Comparison of ENCODE assay signal across 1 cellular context in the genomic region with DNA sequence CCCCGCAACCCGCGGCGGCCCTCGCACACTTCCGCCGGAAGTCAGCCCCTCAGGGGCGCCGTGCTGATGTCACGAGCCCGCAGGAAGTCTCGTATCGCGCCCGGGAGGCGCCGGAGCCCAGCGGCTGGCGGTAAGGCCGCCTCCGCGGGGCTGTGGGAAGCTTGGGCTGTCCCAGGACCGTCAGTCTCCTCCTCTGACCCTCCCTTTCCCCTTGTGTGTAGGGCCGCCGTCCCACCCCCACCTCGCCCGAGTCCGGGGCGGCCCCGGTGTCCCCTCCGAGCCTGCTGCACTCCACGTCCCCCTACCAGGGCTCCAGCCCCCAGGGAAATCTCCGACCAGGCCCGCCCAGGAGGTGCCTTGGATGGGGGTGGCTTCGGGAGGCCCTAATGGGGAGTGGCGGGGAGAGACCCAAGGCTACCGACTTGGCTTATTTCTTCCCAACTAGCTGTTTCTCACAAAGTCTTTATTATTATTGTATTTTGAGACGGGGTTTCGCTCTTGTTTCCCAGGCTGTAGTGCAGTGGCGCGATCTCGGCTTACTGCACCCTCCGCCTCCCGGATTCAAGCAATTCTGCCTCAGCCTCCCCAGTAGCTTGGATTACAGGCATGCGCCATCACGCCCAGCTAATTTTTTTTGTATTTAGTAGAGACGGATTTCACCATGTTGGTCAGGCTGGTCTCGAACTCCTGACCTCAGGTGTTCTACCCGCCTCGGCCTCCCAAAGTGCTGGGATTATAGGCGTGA.
TF ChIP-seq lines count a peak whose summit lies in the region.

A gene (plus strand): TSS at position 86 of the 745 bp plus-strand sequence. CDS start 3,108 bp downstream, outside the sequence.

TF ChIP-seq in K562, 482 proteins besides CTCF, POLR2A, EP300 and RAD21 (continued from another document and continues in another):
- TF ChIP-seq, protein P1, sequence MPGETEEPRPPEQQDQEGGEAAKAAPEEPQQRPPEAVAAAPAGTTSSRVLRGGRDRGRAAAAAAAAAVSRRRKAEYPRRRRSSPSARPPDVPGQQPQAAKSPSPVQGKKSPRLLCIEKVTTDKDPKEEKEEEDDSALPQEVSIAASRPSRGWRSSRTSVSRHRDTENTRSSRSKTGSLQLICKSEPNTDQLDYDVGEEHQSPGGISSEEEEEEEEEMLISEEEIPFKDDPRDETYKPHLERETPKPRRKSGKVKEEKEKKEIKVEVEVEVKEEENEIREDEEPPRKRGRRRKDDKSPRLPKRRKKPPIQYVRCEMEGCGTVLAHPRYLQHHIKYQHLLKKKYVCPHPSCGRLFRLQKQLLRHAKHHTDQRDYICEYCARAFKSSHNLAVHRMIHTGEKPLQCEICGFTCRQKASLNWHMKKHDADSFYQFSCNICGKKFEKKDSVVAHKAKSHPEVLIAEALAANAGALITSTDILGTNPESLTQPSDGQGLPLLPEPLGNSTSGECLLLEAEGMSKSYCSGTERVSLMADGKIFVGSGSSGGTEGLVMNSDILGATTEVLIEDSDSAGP (CRISPR knock-in tag; IDR thresholded peaks at IDR 0.05): no peak
- TF ChIP-seq PCBP1 (IDR thresholded peaks at IDR 0.05; ENCODE audit: low read depth, low read length, poor library complexity, severe bottlenecking) (no peak), HEY1 (CRISPR knock-in tag; IDR thresholded peaks at IDR 0.05; ENCODE audit: borderline replicate concordance) (no peak), HMG20A (CRISPR knock-in tag; conservative IDR thresholded peaks at IDR 0.05) (no peak), POLR2AphosphoS2 (IDR thresholded peaks at IDR 0.05; ENCODE audit: low read length) (peak; percentile 43; the same call in 1 of the 2 replicates), ZNF780A (CRISPR knock-in tag; IDR thresholded peaks at IDR 0.05) (no peak), ESRRB (CRISPR knock-in tag; IDR thresholded peaks at IDR 0.05; ENCODE audit: borderline replicate concordance) (no peak), NFIC (IDR thresholded peaks at IDR 0.05) (no peak; the same call in 1 of the 2 replicates), FIP1L1 (IDR thresholded peaks at IDR 0.05; ENCODE audit: low read depth, low read length, poor library complexity, severe bottlenecking) (peak; percentile 57), XRCC5 (IDR thresholded peaks at IDR 0.05; ENCODE audit: low read depth, low read length) (no peak), EHMT2 (IDR thresholded peaks at IDR 0.05) (no peak), ZNF134 (CRISPR knock-in tag; conservative IDR thresholded peaks at IDR 0.05) (no peak), CSDE1 (IDR thresholded peaks at IDR 0.05) (peak in 1 of 2 experiments; percentile 61; a peak in 1 of 4 replicates), RHOXF2B (CRISPR knock-in tag; conservative IDR thresholded peaks at IDR 0.05) (no peak), NONO (IDR thresholded peaks at IDR 0.05; ENCODE audit: low read depth in 2 of 2, low read length in 1 of 2) (peak in 1 of 2 experiments; percentile 82; a peak in 2 of 4 replicates), CREM (IDR thresholded peaks at IDR 0.05; ENCODE audit: low read depth) (peak; percentile 95), NFXL1 (CRISPR knock-in tag; IDR thresholded peaks at IDR 0.05) (no peak), SMAD4 (CRISPR knock-in tag; conservative IDR thresholded peaks at IDR 0.05) (peak; percentile 73), ZNF589 (CRISPR knock-in tag; IDR thresholded peaks at IDR 0.05; ENCODE audit: low read depth) (no peak), CHCHD3 (CRISPR knock-in tag; IDR thresholded peaks at IDR 0.05) (0 out of 2 replicates have a peak, but pooled peaks have one; percentile 56), ATF1 (CRISPR knock-in tag; IDR thresholded peaks at IDR 0.05) (no peak), ATF1 (tag; IDR thresholded peaks at IDR 0.05) (peak; percentile 91), KLF6 (CRISPR knock-in tag; IDR thresholded peaks at IDR 0.05; ENCODE audit: borderline replicate concordance) (no peak), TRIM28 (IDR thresholded peaks at IDR 0.05) (no peak), DIDO1 (tag; IDR thresholded peaks at IDR 0.05; ENCODE audit: low read depth) (0 out of 2 replicates have a peak, but pooled peaks have one; percentile 43), KDM2B (CRISPR knock-in tag; IDR thresholded peaks at IDR 0.05) (no peak), ZSCAN29 (IDR thresholded peaks at IDR 0.05) (no peak), ZNF507 (tag; conservative IDR thresholded peaks at IDR 0.05) (no peak), NCOR1 (IDR thresholded peaks at IDR 0.05) (no peak; the same call in 1 of the 2 replicates), CCAR2 (IDR thresholded peaks at IDR 0.05; ENCODE audit: low read depth, low read length) (no peak), HOXB6 (CRISPR knock-in tag; IDR thresholded peaks at IDR 0.05; ENCODE audit: borderline replicate concordance) (no peak), GABPB2 (CRISPR knock-in tag; conservative IDR thresholded peaks at IDR 0.05) (no peak), KLF1 (tag; IDR thresholded peaks at IDR 0.05) (no peak), YY1 (IDR thresholded peaks at IDR 0.05; ENCODE audit: borderline replicate concordance in 1 of 3, control insufficient read depth in 1 of 3, extremely low read depth in 1 of 3, insufficient read depth in 3 of 3, insufficient read length in 1 of 3, insufficient replicate concordance in 2 of 3, low read depth in 1 of 3, low read length in 2 of 3) (peak in 2 of 3 experiments; percentile 70 to 83), FUS (optimal IDR thresholded peaks at IDR 0.05; ENCODE audit: low read depth, low read length) (no peak), ZNF77 (CRISPR knock-in tag; IDR thresholded peaks at IDR 0.05) (no peak), POLR3A (IDR thresholded peaks at IDR 0.05; ENCODE audit: borderline replicate concordance, extremely low read depth, insufficient read depth, insufficient read length) (no peak), SMAD1 (IDR thresholded peaks at IDR 0.05; ENCODE audit: low read depth, low read length, partially characterized antibody) (peak; percentile 60), ARNT (IDR thresholded peaks at IDR 0.05) (no peak), ELF4 (CRISPR knock-in tag; IDR thresholded peaks at IDR 0.05) (no peak), SUPT5H (IDR thresholded peaks at IDR 0.05) (peak; percentile 98), MYC (IDR thresholded peaks at IDR 0.05; ENCODE audit: low read depth, low read length) (peak; percentile 75), MYC (CRISPR knock-in tag; IDR thresholded peaks at IDR 0.05; ENCODE audit: borderline replicate concordance, low read depth) (peak; percentile 71; the same call in 1 of the 2 replicates), HDGF (IDR thresholded peaks at IDR 0.05) (no peak), SIX5 (IDR thresholded peaks at IDR 0.05; ENCODE audit: borderline replicate concordance in 1 of 2, insufficient read depth in 1 of 2, low read depth in 1 of 2, low read length in 2 of 2) (no peak), HSF4 (CRISPR knock-in tag; IDR thresholded peaks at IDR 0.05; ENCODE audit: borderline replicate concordance) (no peak)
- TF ChIP-seq, protein P2, sequence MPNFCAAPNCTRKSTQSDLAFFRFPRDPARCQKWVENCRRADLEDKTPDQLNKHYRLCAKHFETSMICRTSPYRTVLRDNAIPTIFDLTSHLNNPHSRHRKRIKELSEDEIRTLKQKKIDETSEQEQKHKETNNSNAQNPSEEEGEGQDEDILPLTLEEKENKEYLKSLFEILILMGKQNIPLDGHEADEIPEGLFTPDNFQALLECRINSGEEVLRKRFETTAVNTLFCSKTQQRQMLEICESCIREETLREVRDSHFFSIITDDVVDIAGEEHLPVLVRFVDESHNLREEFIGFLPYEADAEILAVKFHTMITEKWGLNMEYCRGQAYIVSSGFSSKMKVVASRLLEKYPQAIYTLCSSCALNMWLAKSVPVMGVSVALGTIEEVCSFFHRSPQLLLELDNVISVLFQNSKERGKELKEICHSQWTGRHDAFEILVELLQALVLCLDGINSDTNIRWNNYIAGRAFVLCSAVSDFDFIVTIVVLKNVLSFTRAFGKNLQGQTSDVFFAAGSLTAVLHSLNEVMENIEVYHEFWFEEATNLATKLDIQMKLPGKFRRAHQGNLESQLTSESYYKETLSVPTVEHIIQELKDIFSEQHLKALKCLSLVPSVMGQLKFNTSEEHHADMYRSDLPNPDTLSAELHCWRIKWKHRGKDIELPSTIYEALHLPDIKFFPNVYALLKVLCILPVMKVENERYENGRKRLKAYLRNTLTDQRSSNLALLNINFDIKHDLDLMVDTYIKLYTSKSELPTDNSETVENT (CRISPR knock-in tag; IDR thresholded peaks at IDR 0.05): peak; percentile 97
- TF ChIP-seq, protein P3, sequence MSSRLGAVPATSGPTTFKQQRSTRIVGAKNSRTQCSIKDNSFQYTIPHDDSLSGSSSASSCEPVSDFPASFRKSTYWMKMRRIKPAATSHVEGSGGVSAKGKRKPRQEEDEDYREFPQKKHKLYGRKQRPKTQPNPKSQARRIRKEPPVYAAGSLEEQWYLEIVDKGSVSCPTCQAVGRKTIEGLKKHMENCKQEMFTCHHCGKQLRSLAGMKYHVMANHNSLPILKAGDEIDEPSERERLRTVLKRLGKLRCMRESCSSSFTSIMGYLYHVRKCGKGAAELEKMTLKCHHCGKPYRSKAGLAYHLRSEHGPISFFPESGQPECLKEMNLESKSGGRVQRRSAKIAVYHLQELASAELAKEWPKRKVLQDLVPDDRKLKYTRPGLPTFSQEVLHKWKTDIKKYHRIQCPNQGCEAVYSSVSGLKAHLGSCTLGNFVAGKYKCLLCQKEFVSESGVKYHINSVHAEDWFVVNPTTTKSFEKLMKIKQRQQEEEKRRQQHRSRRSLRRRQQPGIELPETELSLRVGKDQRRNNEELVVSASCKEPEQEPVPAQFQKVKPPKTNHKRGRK (tag; IDR thresholded peaks at IDR 0.05): no peak
- TF ChIP-seq, protein P4, sequence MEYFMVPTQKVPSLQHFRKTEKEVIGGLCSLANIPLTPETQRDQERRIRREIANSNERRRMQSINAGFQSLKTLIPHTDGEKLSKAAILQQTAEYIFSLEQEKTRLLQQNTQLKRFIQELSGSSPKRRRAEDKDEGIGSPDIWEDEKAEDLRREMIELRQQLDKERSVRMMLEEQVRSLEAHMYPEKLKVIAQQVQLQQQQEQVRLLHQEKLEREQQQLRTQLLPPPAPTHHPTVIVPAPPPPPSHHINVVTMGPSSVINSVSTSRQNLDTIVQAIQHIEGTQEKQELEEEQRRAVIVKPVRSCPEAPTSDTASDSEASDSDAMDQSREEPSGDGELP (CRISPR knock-in tag; IDR thresholded peaks at IDR 0.05; ENCODE audit: borderline replicate concordance): peak; percentile 86
- TF ChIP-seq, protein P5, sequence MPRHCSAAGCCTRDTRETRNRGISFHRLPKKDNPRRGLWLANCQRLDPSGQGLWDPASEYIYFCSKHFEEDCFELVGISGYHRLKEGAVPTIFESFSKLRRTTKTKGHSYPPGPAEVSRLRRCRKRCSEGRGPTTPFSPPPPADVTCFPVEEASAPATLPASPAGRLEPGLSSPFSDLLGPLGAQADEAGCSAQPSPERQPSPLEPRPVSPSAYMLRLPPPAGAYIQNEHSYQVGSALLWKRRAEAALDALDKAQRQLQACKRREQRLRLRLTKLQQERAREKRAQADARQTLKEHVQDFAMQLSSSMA (CRISPR knock-in tag; IDR thresholded peaks at IDR 0.05): no peak
- TF ChIP-seq, protein P6, sequence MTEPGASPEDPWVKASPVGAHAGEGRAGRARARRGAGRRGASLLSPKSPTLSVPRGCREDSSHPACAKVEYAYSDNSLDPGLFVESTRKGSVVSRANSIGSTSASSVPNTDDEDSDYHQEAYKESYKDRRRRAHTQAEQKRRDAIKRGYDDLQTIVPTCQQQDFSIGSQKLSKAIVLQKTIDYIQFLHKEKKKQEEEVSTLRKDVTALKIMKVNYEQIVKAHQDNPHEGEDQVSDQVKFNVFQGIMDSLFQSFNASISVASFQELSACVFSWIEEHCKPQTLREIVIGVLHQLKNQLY (CRISPR knock-in tag; conservative IDR thresholded peaks at IDR 0.05): no peak
- TF ChIP-seq, protein P7, sequence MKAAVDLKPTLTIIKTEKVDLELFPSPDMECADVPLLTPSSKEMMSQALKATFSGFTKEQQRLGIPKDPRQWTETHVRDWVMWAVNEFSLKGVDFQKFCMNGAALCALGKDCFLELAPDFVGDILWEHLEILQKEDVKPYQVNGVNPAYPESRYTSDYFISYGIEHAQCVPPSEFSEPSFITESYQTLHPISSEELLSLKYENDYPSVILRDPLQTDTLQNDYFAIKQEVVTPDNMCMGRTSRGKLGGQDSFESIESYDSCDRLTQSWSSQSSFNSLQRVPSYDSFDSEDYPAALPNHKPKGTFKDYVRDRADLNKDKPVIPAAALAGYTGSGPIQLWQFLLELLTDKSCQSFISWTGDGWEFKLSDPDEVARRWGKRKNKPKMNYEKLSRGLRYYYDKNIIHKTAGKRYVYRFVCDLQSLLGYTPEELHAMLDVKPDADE (conservative IDR thresholded peaks at IDR 0.05; ENCODE audit: control insufficient read depth, low read depth, low read length): peak; percentile 73
- TF ChIP-seq, protein P8, sequence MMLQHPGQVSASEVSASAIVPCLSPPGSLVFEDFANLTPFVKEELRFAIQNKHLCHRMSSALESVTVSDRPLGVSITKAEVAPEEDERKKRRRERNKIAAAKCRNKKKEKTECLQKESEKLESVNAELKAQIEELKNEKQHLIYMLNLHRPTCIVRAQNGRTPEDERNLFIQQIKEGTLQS (IDR thresholded peaks at IDR 0.05): peak; percentile 41; the same call in 1 of the 2 replicates
- TF ChIP-seq, protein P8 (CRISPR knock-in tag; conservative IDR thresholded peaks at IDR 0.05): no peak
- TF ChIP-seq, protein P9, sequence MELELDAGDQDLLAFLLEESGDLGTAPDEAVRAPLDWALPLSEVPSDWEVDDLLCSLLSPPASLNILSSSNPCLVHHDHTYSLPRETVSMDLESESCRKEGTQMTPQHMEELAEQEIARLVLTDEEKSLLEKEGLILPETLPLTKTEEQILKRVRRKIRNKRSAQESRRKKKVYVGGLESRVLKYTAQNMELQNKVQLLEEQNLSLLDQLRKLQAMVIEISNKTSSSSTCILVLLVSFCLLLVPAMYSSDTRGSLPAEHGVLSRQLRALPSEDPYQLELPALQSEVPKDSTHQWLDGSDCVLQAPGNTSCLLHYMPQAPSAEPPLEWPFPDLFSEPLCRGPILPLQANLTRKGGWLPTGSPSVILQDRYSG (tag; conservative IDR thresholded peaks at IDR 0.05; ENCODE audit: low read depth): no peak
- TF ChIP-seq, protein P10, sequence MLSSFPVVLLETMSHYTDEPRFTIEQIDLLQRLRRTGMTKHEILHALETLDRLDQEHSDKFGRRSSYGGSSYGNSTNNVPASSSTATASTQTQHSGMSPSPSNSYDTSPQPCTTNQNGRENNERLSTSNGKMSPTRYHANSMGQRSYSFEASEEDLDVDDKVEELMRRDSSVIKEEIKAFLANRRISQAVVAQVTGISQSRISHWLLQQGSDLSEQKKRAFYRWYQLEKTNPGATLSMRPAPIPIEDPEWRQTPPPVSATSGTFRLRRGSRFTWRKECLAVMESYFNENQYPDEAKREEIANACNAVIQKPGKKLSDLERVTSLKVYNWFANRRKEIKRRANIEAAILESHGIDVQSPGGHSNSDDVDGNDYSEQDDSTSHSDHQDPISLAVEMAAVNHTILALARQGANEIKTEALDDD (IDR thresholded peaks at IDR 0.05): no peak
